24 cellular contexts compared by ENCODE assay signal in the genomic region with DNA sequence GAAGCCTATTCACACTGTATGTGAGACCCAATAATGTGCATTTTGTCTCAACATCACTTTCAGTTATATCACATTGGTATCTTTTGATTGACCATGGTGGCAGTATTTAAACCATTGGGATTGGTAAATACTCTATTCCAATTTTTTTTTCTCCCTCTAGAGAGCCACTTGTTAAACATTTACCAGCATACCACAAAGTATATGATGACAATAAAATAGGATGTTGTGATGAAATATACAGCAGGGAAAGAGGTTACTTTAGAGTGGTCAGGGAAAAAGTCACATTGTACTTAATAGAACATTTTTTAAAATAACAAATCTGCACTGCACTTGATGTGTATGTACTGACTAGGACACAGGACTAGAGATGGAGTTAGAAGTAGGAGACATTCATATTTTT. TPM values are rescaled to one million over a fixed set of nuclear protein-coding genes. Genes with fewer than 3 reads are reported as not detected.
"Had no signal": no experiment of that assay in that cellular context is flagged by ENCODE, and none has a peak within 500 bp of the region (broad histone marks: within the 10 kb centered on the region; RNA-seq: fewer than 3 reads in every experiment).

No MANE protein-coding gene starts in this region.

- H3K4me3 ChIP-seq: SJSA1, SK-N-MC had no signal

- FAIRE-seq: HTR-8/SVneo, RCC 7860 had no signal

- H3K27ac ChIP-seq: SJSA1, SK-N-MC had no signal

- H3K4me1 ChIP-seq: SJSA1 had no signal

- H3K36me3 ChIP-seq: SJSA1 had no signal

- H3K9me3 ChIP-seq: SJSA1 had no signal

- DNase-seq: KBM-7, MV-4-11, NCI-H1092, NCI-H1105 treated with DMSO at 0.1 percent for 48 hours, NCI-H1417 treated with DMSO at 0.1 percent for 48 hours, NCI-H146, NCI-H1694 treated with DMSO at 0.1 percent for 48 hours, NCI-H1930, NCI-H2081, NCI-H2107, NCI-H2227 treated with DMSO at 0.1 percent for 48 hours, NCI-H446, NCI-H510A, NCI-H524 treated with DMSO at 0.1 percent for 48 hours, NCI-H69, NCI-H774, Right ventricle myocardium superior, RPMI8226, SIG-M5 had no signal

RNA-seq across cellular contexts. Expression of a gene that starts 5.6 kb away (rescaled TPM):
- total RNA-seq: MCF 10A had no signal
